8 cellular contexts compared by ENCODE assay signal in genomic region chr12:121797937-121798801, GRCh38. TPM values are rescaled to one million over a fixed set of nuclear protein-coding genes. Genes with fewer than 3 reads are reported as not detected.
DNase-seq lines count a peak whose midpoint lies in the region; ATAC-seq, FAIRE-seq and TF ChIP-seq lines count a peak whose summit lies in the region.

No MANE protein-coding gene starts in this region.

- H3K36me3 Mint-ChIP-seq in stimulated activated naive CD8-positive, alpha-beta T cell treated with anti-CD3 and anti-CD28 coated beads, Interleukin-15, Interleukin-2, amounts not matched to agents 100 ng/mL and 50 ng/mL, for 24 hours (ENCODE audit: low read depth) = peaks cover 22% of the 10 kb centered on the region

- peak overlapping the region; percentile 34 for H3K4me3 ChIP-seq in bronchial epithelial cell (ENCODE audit: low read depth, low read length)

- peak overlapping the region; percentile 87 for H3K4me3 Mint-ChIP-seq in stimulated activated naive CD8-positive, alpha-beta T cell treated with anti-CD3 and anti-CD28 coated beads, Interleukin-15, Interleukin-2, amounts not matched to agents 100 ng/mL and 50 ng/mL, for 24 hours

- H3K4me1 Mint-ChIP-seq in stimulated activated naive CD8-positive, alpha-beta T cell treated with anti-CD3 and anti-CD28 coated beads, Interleukin-15, Interleukin-2, amounts not matched to agents 100 ng/mL and 50 ng/mL, for 24 hours (ENCODE audit: low read depth) = peaks cover 51% of the 10 kb centered on the region

- POLR2A ChIA-PET in HEK293T (lab: Yijun Ruan, JAX) = interaction anchor here (1.0 to 7.9 kb wide), 5 partner anchors 10 to 90 kb away, joined by 3 to 125 read pairs (median 5); partner anchors contain the start of gene PSMD9

- H3K27me3 Mint-ChIP-seq in stimulated activated naive CD8-positive, alpha-beta T cell treated with anti-CD3 and anti-CD28 coated beads, Interleukin-15, Interleukin-2, amounts not matched to agents 100 ng/mL and 50 ng/mL, for 24 hours = no peaks in the 10 kb centered on the region

- no peak for TF ChIP-seq CTCF in bronchial epithelial cell (IDR thresholded peaks at IDR 0.05; ENCODE audit: insufficient read depth, low read length, severe bottlenecking)
- TF ChIP-seq CTCF in GM20000 (IDR thresholded peaks at IDR 0.05; ENCODE audit: extremely low read depth, missing control alignments) = no peak

- no peak for FAIRE-seq in bronchial epithelial cell (lab: Jason Lieb, UNC)

- no peak for DNase-seq in HEK293T (ENCODE audit: extremely low spot score)
- peak; percentile 99 for DNase-seq in NCI-H69 (lab: John Stamatoyannopoulos, UW)
- DNase-seq in bronchial epithelial cell (ENCODE audit: low read depth) = no peak
- DNase-seq in left kidney (ENCODE audit: low read depth, low spot score) = peak; percentile 84
- DNase-seq in activated CD4-positive, alpha-beta T cell treated with anti-CD3 and anti-CD28 coated beads for 1 hour = no peak
- DNase-seq in GM20000 (ENCODE audit: low spot score) = no peak

- H3K27ac Mint-ChIP-seq in stimulated activated naive CD8-positive, alpha-beta T cell treated with anti-CD3 and anti-CD28 coated beads, Interleukin-15, Interleukin-2, amounts not matched to agents 100 ng/mL and 50 ng/mL, for 24 hours = peak overlapping the region; percentile 87

- ATAC-seq in HG02840 (IDR thresholded peaks at IDR 0.05; ENCODE audit: low FRiP score, unreplicated experiment) = no peak

- CTCF ChIA-PET in HEK293T (lab: Yijun Ruan, JAX) = interaction anchor here (1.5 to 9.3 kb wide), 4 partner anchors 9 to 85 kb away, joined by 4 to 125 read pairs (median 70); partner anchors contain the start of gene TMEM120B

- H3K27me3 ChIP-seq in bronchial epithelial cell (ENCODE audit: control insufficient read depth, insufficient read depth, low read length) = no peaks in the 10 kb centered on the region

- H3K36me3 ChIP-seq in bronchial epithelial cell (ENCODE audit: control insufficient read depth, insufficient read depth, low read length) = peaks cover 11% of the 10 kb centered on the region

- no peaks in the 10 kb centered on the region for H3K9me3 Mint-ChIP-seq in stimulated activated naive CD8-positive, alpha-beta T cell treated with anti-CD3 and anti-CD28 coated beads, Interleukin-15, Interleukin-2, amounts not matched to agents 100 ng/mL and 50 ng/mL, for 24 hours

TF ChIP-seq in HEK293T, 16 proteins besides CTCF, POLR2A, EP300 and RAD21:
- TF ChIP-seq ARNT (IDR thresholded peaks at IDR 0.05) (no peak), FOXK2 (IDR thresholded peaks at IDR 0.05) (no peak), L3MBTL2 (conservative IDR thresholded peaks at IDR 0.05) (peak; percentile 63), SP1 (IDR thresholded peaks at IDR 0.05) (no peak), CTBP1 (IDR thresholded peaks at IDR 0.05; ENCODE audit: borderline replicate concordance) (no peak; the same call in 1 of the 2 replicates), BHLHE40 (IDR thresholded peaks at IDR 0.05; ENCODE audit: borderline replicate concordance) (no peak)

RNA-seq across cellular contexts. Expression of gene RHOF, which starts 4.7 kb away (rescaled TPM):
- 15.5 and 27.7 TPM in 2 replicates for total RNA-seq in bronchial epithelial cell

RNA-seq across cellular contexts. Expression of gene SETD1B, which starts 5.6 kb away (rescaled TPM):
- 1.8 and 2.2 TPM in 2 replicates for total RNA-seq in bronchial epithelial cell

Comparison
In these comparisons a context has a peak if more than half of its experiments do, and no peak if none do; other contexts are left out.
1. DNase-seq: peak in NCI-H69 (single experiment) and left kidney (single experiment); none in HEK293T (single experiment), bronchial epithelial cell (single experiment), activated CD4-positive, alpha-beta T cell treated with anti-CD3 and anti-CD28 coated beads for 1 hour (single experiment) and GM20000 (single experiment).